ENCODE assay signal across 8 cellular contexts in the genomic region with DNA sequence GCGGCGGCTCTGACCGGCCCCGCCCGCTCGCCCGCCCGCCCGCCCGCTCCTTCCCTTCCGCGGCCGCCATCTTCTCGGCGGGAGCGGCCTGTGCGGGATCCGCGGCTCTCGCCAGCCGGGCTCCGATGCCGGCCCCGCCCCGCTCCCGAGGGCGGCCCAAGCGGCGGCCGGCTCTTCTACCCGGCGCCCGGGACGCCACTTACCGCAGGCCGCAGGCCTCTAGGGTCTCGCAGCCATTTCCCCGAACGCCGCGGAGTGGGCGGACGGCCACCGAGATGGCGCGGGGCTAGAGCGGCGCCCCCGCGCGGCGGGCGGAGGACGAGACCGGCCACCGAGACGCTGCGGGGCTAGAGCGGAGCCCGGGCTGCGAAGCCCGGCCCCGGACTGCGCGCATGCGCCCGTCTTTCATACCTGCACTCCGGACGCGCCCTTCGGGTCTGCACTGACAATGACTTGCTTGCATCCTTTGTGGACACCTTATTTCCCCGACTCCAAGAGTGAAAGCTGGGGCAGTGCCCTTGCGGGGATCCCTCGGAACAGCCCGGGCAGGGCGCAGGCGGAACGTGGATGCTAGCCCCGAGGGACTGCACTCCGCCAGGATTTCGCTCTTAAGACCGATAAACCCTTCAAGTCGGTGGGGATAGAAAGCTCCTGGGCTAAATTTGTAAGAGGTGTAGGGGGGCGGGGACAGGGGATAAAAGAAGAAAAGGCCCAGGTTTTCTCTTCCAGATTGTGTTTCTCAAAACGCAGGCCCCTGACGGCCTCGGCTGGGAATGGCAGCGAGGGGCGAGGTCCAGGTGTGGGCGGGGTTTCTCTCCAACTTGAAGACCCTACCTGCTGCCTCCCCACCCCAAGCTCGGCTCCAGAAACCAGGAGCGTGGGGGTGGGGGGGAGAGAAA. TPM values are rescaled to one million over a fixed set of nuclear protein-coding genes. Genes with fewer than 3 reads are reported as not detected.
DNase-seq lines count a peak whose midpoint lies in the region; ATAC-seq lines count a peak whose summit lies in the region.

A gene (minus strand): TSS at position 277 of the 899 bp plus-strand sequence.

- H3K4me3 ChIP-seq in CD8-positive, alpha-beta memory T cell (ENCODE audit: low read length), result peak within 1 kb of the TSS; percentile 68
- H3K4me3 ChIP-seq in endocrine pancreas (ENCODE audit: control insufficient read depth, insufficient read depth, low read length) (peak within 1 kb of the TSS; percentile 98), mesodermal cell (ENCODE audit: extremely low read depth, insufficient read depth, low read length, poor library complexity, severe bottlenecking) (peak within 1 kb of the TSS; percentile 71)

- no peaks in the 10 kb centered on the region for H3K9me3 ChIP-seq in CD8-positive, alpha-beta memory T cell (ENCODE audit: low read length)
- H3K9me3 ChIP-seq in endocrine pancreas (ENCODE audit: control insufficient read depth, low read length) (no peaks in the 10 kb centered on the region), mesodermal cell (ENCODE audit: control insufficient read depth, low read length) (no peaks in the 10 kb centered on the region)

- H3K9me3 Mint-ChIP-seq in CD8-positive, alpha-beta memory T cell, result no peaks in the 10 kb centered on the region

- H3K4me3 Mint-ChIP-seq in CD8-positive, alpha-beta memory T cell, result peak within 1 kb of the TSS; percentile 91 to 98 (median 94)

- peaks cover 0 to 1% of the 10 kb centered on the region in 2 donors for H3K27me3 Mint-ChIP-seq in CD8-positive, alpha-beta memory T cell

- no peaks in the 10 kb centered on the region for H3K27me3 ChIP-seq in CD8-positive, alpha-beta memory T cell (ENCODE audit: insufficient read depth, low read length, poor library complexity, severe bottlenecking)
- H3K27me3 ChIP-seq in endocrine pancreas (ENCODE audit: control insufficient read depth, insufficient read depth, low read length), result no peaks in the 10 kb centered on the region

- peaks cover 64% of the 10 kb centered on the region for H3K4me1 ChIP-seq in CD8-positive, alpha-beta memory T cell (ENCODE audit: insufficient read depth, low read length)
- peaks cover 9% of the 10 kb centered on the region for H3K4me1 ChIP-seq in endocrine pancreas (ENCODE audit: control insufficient read depth, insufficient read depth, low read length)
- peaks cover 46% of the 10 kb centered on the region for H3K4me1 ChIP-seq in mesodermal cell (ENCODE audit: control insufficient read depth, insufficient read depth, low read length, poor library complexity, severe bottlenecking)

- peaks cover 0 to 18% (median 1%) of the 10 kb centered on the region in 3 donors for H3K36me3 Mint-ChIP-seq in CD8-positive, alpha-beta memory T cell

- peaks cover 63 to 79% (median 75%) of the 10 kb centered on the region in 3 donors for H3K4me1 Mint-ChIP-seq in CD8-positive, alpha-beta memory T cell

- peak within 1 kb of the TSS; percentile 84 for H3K27ac ChIP-seq in CD8-positive, alpha-beta memory T cell (ENCODE audit: low read depth, low read length)
- H3K27ac ChIP-seq in mesodermal cell (ENCODE audit: low read depth, low read length, severe bottlenecking), result peak within 1 kb of the TSS; percentile 53

- DNase-seq in CD8-positive, alpha-beta memory T cell, result peak; percentile 84 to 91 (median 88)
- DNase-seq in HPDE6-E6E7 (ENCODE audit: extremely low spot score) (peak; percentile 100), NOMO-1 (lab: John Stamatoyannopoulos, UW; ENCODE audit: unreplicated experiment in 2 of 2) (peak; percentile 84 to 91)
- peak; percentile 80 to 83 for DNase-seq in activated CD8-positive, alpha-beta memory T cell treated with anti-CD3 and anti-CD28 coated beads for 4 hours (ENCODE audit: low read depth in 2 of 2)
- peak; percentile 77 to 82 for DNase-seq in stimulated activated CD8-positive, alpha-beta memory T cell treated with anti-CD3 and anti-CD28 coated beads, Interleukin-15, amount 100 ng/mL, for 4 hours (ENCODE audit: low read depth in 2 of 2)

- H3K27ac Mint-ChIP-seq in CD8-positive, alpha-beta memory T cell, result peak within 1 kb of the TSS; percentile 93 to 99 (median 98)

- H3K36me3 ChIP-seq in CD8-positive, alpha-beta memory T cell (ENCODE audit: insufficient read depth, low read length), result no peaks in the 10 kb centered on the region
- no peaks in the 10 kb centered on the region for H3K36me3 ChIP-seq in endocrine pancreas (ENCODE audit: control insufficient read depth, insufficient read depth, low read length)
- peaks cover 10% of the 10 kb centered on the region for H3K36me3 ChIP-seq in mesodermal cell (ENCODE audit: control insufficient read depth, insufficient read depth, low read length)

- peak within 1 kb of the TSS; percentile 90 for H3K9ac ChIP-seq in endocrine pancreas (ENCODE audit: control insufficient read depth, insufficient read depth, low read length)

- CTCF ChIA-PET in CD8-positive, alpha-beta memory T cell (lab: Charles Lee), result interaction anchor here (1.6 to 4.5 kb wide), 6 partner anchors 10 to 28 kb away, joined by 5 to 38 read pairs (median 7); a partner anchor contains a TSS

- POLR2A ChIA-PET in CD8-positive, alpha-beta memory T cell (lab: Charles Lee), result interaction anchor here (0.7 to 4.4 kb wide), 8 partner anchors 8 to 65 kb away, joined by 4 to 30 read pairs (median 5); a partner anchor contains a TSS

- 1 to 5% methylated on average over 54 to 58 of the region's 92 CpGs for WGBS in mesodermal cell (ENCODE audit: insufficient coverage in 2 of 2), 2 experiments

- ATAC-seq in GM19463 (IDR thresholded peaks at IDR 0.05; ENCODE audit: unreplicated experiment), result peak; percentile 65

RNA-seq across cellular contexts. Expression of the gene that starts here (rescaled TPM):
- total RNA-seq in CD8-positive, alpha-beta memory T cell, result 10 to 100 TPM; 55.3 to 57.3 TPM
- 39.0 TPM for polyA plus RNA-seq in CD8-positive, alpha-beta memory T cell
- polyA plus RNA-seq in mesodermal cell (2013, experiment 1 of 2), result 26.9 TPM
- 24.4 TPM for polyA plus RNA-seq in mesodermal cell (2013, experiment 2 of 2)

Comparison
In these comparisons a context has a peak if more than half of its experiments do, and no peak if none do; other contexts are left out.
1. Peak in every context shown above with its lines: DNase-seq, ATAC-seq, H3K4me3 ChIP-seq and H3K27ac ChIP-seq.